ENCODE assay signal across 8 cellular contexts in the genomic region with DNA sequence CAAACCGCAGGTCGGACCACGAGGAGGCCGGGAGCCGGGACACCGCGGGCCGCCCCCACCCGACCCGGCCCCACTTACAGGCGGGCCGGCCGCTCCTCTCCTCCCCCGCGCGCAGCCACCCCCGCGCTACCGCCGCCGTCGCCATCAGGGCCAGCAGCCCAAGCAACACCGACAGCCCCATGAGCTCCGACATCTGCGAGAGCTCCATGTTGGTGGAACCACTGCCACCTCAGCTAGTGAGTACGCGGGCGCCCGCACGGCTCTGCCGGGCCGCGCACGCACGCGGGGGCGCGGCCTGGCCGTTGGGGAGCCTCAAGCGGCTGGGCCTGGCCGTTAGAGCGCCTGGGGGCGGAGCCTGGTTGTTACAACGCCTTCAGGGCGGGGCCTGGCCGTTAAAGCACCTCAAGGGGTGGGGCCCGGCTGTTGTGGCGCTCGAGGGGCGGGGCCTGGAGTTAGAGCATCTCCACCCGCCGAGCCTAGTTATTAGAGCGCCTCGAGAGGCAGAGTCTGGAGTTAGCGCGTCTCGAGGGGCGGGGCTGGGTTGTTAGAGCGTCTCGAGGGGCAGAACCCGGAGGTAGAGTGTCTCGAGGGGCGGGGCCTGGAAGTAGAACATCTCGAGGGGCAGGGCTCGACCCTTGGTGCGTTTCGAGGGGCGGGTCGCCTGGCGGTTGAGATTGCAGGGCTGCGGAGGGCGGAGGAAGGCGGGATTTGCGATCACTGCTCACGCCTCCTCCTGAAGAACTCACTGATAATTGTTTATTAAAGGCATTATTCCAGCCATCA. TPM values are rescaled to one million over a fixed set of nuclear protein-coding genes. Genes with fewer than 3 reads are reported as not detected.
DNase-seq lines count a peak whose midpoint lies in the region; ATAC-seq and TF ChIP-seq lines count a peak whose summit lies in the region.

A gene with protein sequence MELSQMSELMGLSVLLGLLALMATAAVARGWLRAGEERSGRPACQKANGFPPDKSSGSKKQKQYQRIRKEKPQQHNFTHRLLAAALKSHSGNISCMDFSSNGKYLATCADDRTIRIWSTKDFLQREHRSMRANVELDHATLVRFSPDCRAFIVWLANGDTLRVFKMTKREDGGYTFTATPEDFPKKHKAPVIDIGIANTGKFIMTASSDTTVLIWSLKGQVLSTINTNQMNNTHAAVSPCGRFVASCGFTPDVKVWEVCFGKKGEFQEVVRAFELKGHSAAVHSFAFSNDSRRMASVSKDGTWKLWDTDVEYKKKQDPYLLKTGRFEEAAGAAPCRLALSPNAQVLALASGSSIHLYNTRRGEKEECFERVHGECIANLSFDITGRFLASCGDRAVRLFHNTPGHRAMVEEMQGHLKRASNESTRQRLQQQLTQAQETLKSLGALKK (minus strand): TSS at position 238 of the 783 bp plus-strand sequence. CDS start 30 bp downstream, at position 208.

- peaks cover 13 to 31% of the 10 kb centered on the region in 2 experiments for H3K36me3 ChIP-seq in SK-N-SH (replicated peaks in 1 of 2; ENCODE audit: control insufficient read depth in 1 of 2, insufficient read depth in 2 of 2, low read length in 1 of 2)

- H3K9ac ChIP-seq in SK-N-SH = peak within 1 kb of the TSS; percentile 96

- H3K9me3 ChIP-seq in SK-N-SH = no peaks in the 10 kb centered on the region

- CTCF ChIA-PET in GM10248 (lab: Yijun Ruan, JAX) (interaction anchor here (1.4 to 3.4 kb wide), 3 partner anchors 9 to 29 kb away, joined by 4 to 19 read pairs (median 12); no protein-coding TSS in a partner anchor), SK-N-SH (lab: Yijun Ruan, JAX) (interaction anchor here (1.0 to 2.4 kb wide), 5 partner anchors 10 to 90 kb away, joined by 3 to 11 read pairs (median 3); a partner anchor contains a TSS)

- TF ChIP-seq EP300 in SK-N-SH (IDR thresholded peaks at IDR 0.05; ENCODE audit: borderline replicate concordance in 1 of 2, low read depth in 1 of 2, low read length in 1 of 2) = peak in 1 of 2 experiments; percentile 20; a peak in 1 of 4 replicates

- peaks cover 48% of the 10 kb centered on the region for H3K79me2 ChIP-seq in SK-N-SH (ENCODE audit: insufficient read depth)

- WGBS in SK-N-SH (ENCODE audit: low lambda C conversion rate) = under 1% methylated on average over 56 of the region's 75 CpGs

- no peaks in the 10 kb centered on the region for H3K27me3 ChIP-seq in SK-N-SH (ENCODE audit: insufficient read depth)

- peak within 1 kb of the TSS; percentile 80 to 89 for H3K27ac ChIP-seq in SK-N-SH (ENCODE audit: low read depth in 2 of 2, low read length in 1 of 2)
- peak within 1 kb of the TSS; percentile 84 for H3K27ac ChIP-seq in temporal lobe (ENCODE audit: low read depth, low read length)

- H4K20me1 ChIP-seq in SK-N-SH (ENCODE audit: insufficient read depth) = peaks cover 25% of the 10 kb centered on the region

- TF ChIP-seq RAD21 in SK-N-SH (IDR thresholded peaks at IDR 0.05; ENCODE audit: low read length) = no peak; the same call in 1 of the 2 replicates

- peak within 1 kb of the TSS; percentile 84 for H2AFZ ChIP-seq in SK-N-SH (ENCODE audit: low read depth)

- peaks cover 6 to 10% of the 10 kb centered on the region in 2 experiments; a peak in 3 of 4 replicates for H3K4me1 ChIP-seq in SK-N-SH (ENCODE audit: control insufficient read depth in 1 of 2, insufficient read depth in 2 of 2, low read depth in 1 of 2, low read length in 1 of 2)

- H3F3A ChIP-seq in SK-N-SH (replicated peaks; ENCODE audit: insufficient read depth) = peaks cover 16% of the 10 kb centered on the region

- H3K4me3 ChIP-seq in SK-N-SH (ENCODE audit: low read depth in 2 of 2, low read length in 1 of 2) = peak within 1 kb of the TSS; percentile 63 to 100

- POLR2A ChIA-PET in GM10248 (lab: Yijun Ruan, JAX) = interaction anchor here (0.5 to 1.5 kb wide), 5 partner anchors 13 to 1009 kb away, joined by 3 to 6 read pairs (median 5); a partner anchor contains a TSS
- POLR2A ChIA-PET in SK-N-SH (lab: Yijun Ruan, JAX) = interaction anchor here (0.6 to 1.3 kb wide), 9 partner anchors 9 to 149 kb away, joined by 3 to 8 read pairs (median 3); a partner anchor contains a TSS

- ATAC-seq in HG02571 (IDR thresholded peaks at IDR 0.05; ENCODE audit: unreplicated experiment) = peak; percentile 80

- DNase-seq in GM10248 (ENCODE audit: extremely low spot score) (peak; percentile 99), NCI-H1048 (lab: John Stamatoyannopoulos, UW) (peak; percentile 99), SK-N-SH (peak; percentile 100), globus pallidus (ENCODE audit: low spot score) (peak; percentile 98), occipital lobe (lab: John Stamatoyannopoulos, UW) (peak; percentile 95)
- DNase-seq in activated naive CD4-positive, alpha-beta T cell treated with anti-CD3 and anti-CD28 coated beads, Interleukin-2, amount 50 U/mL, for 16 hours = peak; percentile 99

- no peaks in the 10 kb centered on the region for H3K9me2 ChIP-seq in SK-N-SH

- TF ChIP-seq CTCF in GM10248 (IDR thresholded peaks at IDR 0.05; ENCODE audit: control extremely low read depth, extremely low read depth, low read depth, missing control alignments) (peak; percentile 20), SK-N-SH (IDR thresholded peaks at IDR 0.05) (no peak)

- peak within 1 kb of the TSS; percentile 93 for H3K4me2 ChIP-seq in SK-N-SH

TF ChIP-seq in SK-N-SH, 30 proteins besides CTCF, POLR2A, EP300 and RAD21:
- TF ChIP-seq RFX5 (IDR thresholded peaks at IDR 0.05; ENCODE audit: low read length) (0 out of 2 replicates have a peak, but pooled peaks have one; percentile 37), TCF12 (IDR thresholded peaks at IDR 0.05) (no peak), CHD2 (IDR thresholded peaks at IDR 0.05; ENCODE audit: low read length, partially characterized antibody) (no peak), MXI1 (IDR thresholded peaks at IDR 0.05; ENCODE audit: low read depth, low read length) (peak; percentile 90), SIN3A (IDR thresholded peaks at IDR 0.05; ENCODE audit: borderline replicate concordance, low read depth, low read length) (peak; percentile 96), GABPA (IDR thresholded peaks at IDR 0.05; ENCODE audit: low read depth) (0 out of 2 replicates have a peak, but pooled peaks have one; percentile 11), TAF1 (IDR thresholded peaks at IDR 0.05; ENCODE audit: borderline replicate concordance, low read depth, low read length) (peak; percentile 98), JUND (IDR thresholded peaks at IDR 0.05) (no peak), FOXJ3 (CRISPR knock-in tag; IDR thresholded peaks at IDR 0.05) (no peak), YY1 (IDR thresholded peaks at IDR 0.05; ENCODE audit: low read depth) (peak; percentile 75), NRF1 (IDR thresholded peaks at IDR 0.05; ENCODE audit: low read depth, low read length) (peak; percentile 66), SMC3 (IDR thresholded peaks at IDR 0.05; ENCODE audit: low read depth, low read length) (0 out of 2 replicates have a peak, but pooled peaks have one; percentile 1), ELF1 (IDR thresholded peaks at IDR 0.05) (peak; percentile 14; the same call in 1 of the 2 replicates), POLR2AphosphoS5 (IDR thresholded peaks at IDR 0.05; ENCODE audit: low read depth, low read length) (peak; percentile 98)
- TF ChIP-seq, protein P1, sequence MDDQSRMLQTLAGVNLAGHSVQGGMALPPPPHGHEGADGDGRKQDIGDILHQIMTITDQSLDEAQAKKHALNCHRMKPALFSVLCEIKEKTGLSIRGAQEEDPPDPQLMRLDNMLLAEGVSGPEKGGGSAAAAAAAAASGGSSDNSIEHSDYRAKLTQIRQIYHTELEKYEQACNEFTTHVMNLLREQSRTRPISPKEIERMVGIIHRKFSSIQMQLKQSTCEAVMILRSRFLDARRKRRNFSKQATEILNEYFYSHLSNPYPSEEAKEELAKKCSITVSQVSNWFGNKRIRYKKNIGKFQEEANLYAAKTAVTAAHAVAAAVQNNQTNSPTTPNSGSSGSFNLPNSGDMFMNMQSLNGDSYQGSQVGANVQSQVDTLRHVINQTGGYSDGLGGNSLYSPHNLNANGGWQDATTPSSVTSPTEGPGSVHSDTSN (IDR thresholded peaks at IDR 0.05) = peak; percentile 32; the same call in 1 of the 2 replicates
- TF ChIP-seq, protein P2, sequence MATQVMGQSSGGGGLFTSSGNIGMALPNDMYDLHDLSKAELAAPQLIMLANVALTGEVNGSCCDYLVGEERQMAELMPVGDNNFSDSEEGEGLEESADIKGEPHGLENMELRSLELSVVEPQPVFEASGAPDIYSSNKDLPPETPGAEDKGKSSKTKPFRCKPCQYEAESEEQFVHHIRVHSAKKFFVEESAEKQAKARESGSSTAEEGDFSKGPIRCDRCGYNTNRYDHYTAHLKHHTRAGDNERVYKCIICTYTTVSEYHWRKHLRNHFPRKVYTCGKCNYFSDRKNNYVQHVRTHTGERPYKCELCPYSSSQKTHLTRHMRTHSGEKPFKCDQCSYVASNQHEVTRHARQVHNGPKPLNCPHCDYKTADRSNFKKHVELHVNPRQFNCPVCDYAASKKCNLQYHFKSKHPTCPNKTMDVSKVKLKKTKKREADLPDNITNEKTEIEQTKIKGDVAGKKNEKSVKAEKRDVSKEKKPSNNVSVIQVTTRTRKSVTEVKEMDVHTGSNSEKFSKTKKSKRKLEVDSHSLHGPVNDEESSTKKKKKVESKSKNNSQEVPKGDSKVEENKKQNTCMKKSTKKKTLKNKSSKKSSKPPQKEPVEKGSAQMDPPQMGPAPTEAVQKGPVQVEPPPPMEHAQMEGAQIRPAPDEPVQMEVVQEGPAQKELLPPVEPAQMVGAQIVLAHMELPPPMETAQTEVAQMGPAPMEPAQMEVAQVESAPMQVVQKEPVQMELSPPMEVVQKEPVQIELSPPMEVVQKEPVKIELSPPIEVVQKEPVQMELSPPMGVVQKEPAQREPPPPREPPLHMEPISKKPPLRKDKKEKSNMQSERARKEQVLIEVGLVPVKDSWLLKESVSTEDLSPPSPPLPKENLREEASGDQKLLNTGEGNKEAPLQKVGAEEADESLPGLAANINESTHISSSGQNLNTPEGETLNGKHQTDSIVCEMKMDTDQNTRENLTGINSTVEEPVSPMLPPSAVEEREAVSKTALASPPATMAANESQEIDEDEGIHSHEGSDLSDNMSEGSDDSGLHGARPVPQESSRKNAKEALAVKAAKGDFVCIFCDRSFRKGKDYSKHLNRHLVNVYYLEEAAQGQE (IDR thresholded peaks at IDR 0.05; ENCODE audit: low read depth, low read length) = 0 out of 2 replicates have a peak, but pooled peaks have one; percentile 55
TF ChIP-seq in SK-N-SH: peak in this region for 12.

RNA-seq across cellular contexts. Expression of the gene that starts here (rescaled TPM):
- polyA plus RNA-seq in SK-N-SH (2012; rRNA removed) = 45.5 and 63.6 TPM in 2 replicates
- 21.7 and 40.1 TPM in 2 replicates for polyA plus RNA-seq in SK-N-SH (2012; cell fraction: cytosol; rRNA removed)
- polyA plus RNA-seq in SK-N-SH (2012; cell fraction: nucleus; rRNA removed) = 59.0 and 76.7 TPM in 2 replicates
- total RNA-seq in occipital lobe = 22.5 TPM
- total RNA-seq in temporal lobe = 33.9 TPM

Comparison
In these comparisons a context has a peak if more than half of its experiments do, and no peak if none do; other contexts are left out.
1. Peak in every context shown above with its lines: DNase-seq, ATAC-seq, H3K4me3 ChIP-seq and H3K27ac ChIP-seq.